ENCODE assay signal across 26 cellular contexts in genomic region chr2:34602262-34602661, GRCh38.
DNase-seq lines count a peak whose midpoint lies in the region; ATAC-seq and TF ChIP-seq lines count a peak whose summit lies in the region.
"Had no signal": no experiment of that assay in that cellular context is flagged by ENCODE, and none has a peak within 500 bp of the region (broad histone marks: within the 10 kb centered on the region; RNA-seq: fewer than 3 reads in every experiment).

No MANE protein-coding gene starts in this region.

- H3K36me3 ChIP-seq in OCI-LY3 (replicated peaks; ENCODE audit: low read depth, low read length) = no peaks in the 10 kb centered on the region
- H3K36me3 ChIP-seq: HAP-1, Peyer's patch had no signal

- no peaks in the 10 kb centered on the region for H4K20me1 ChIP-seq in OCI-LY3 (ENCODE audit: insufficient read depth, low read length)

- no peaks in the 10 kb centered on the region for H3K9me3 ChIP-seq in OCI-LY3 (ENCODE audit: insufficient read depth, low read length)
- H3K9me3 ChIP-seq: HAP-1, Peyer's patch had no signal

- H3K4me3 Mint-ChIP-seq in activated T-helper 2 cell treated with anti-CD3 and anti-CD28 coated beads, Interferon-gamma antibody, Interleukin-2, Interleukin-4, amounts not matched to agents 10 μg/mL and 5 μg/mL and 100 μg/mL, durations not matched to agents 14 hours and 24 hours and 36 hours (ENCODE audit: low read depth) = no peak overlapping the region
- H3K4me3 Mint-ChIP-seq in activated T-cell treated with anti-CD3 and anti-CD28 coated beads, Interleukin-2, amount 50 U/mL, for 4 hours = no peak overlapping the region

- no peak for TF ChIP-seq CTCF in OCI-LY3 (IDR thresholded peaks at IDR 0.05; ENCODE audit: low read depth, low read length)
- no peak for TF ChIP-seq CTCF in RWPE1 (conservative IDR thresholded peaks at IDR 0.05; ENCODE audit: low read depth)

- no peaks in the 10 kb centered on the region for H3K27me3 Mint-ChIP-seq in activated T-helper 2 cell treated with anti-CD3 and anti-CD28 coated beads, Interferon-gamma antibody, Interleukin-2, Interleukin-4, amounts not matched to agents 10 μg/mL and 5 μg/mL and 100 μg/mL, durations not matched to agents 14 hours and 24 hours and 36 hours (ENCODE audit: low read depth)
- H3K27me3 Mint-ChIP-seq in activated T-cell treated with anti-CD3 and anti-CD28 coated beads, Interleukin-2, amount 50 U/mL, for 4 hours (ENCODE audit: low read depth) = no peaks in the 10 kb centered on the region

- H3K27me3 ChIP-seq in OCI-LY3 (ENCODE audit: low read depth, low read length) = no peaks in the 10 kb centered on the region
- H3K27me3 ChIP-seq: Peyer's patch had no signal

- no peak overlapping the region for H3K9ac ChIP-seq in OCI-LY3 (ENCODE audit: low read length)

- DNase-seq in activated T-helper 2 cell treated with anti-CD3 and anti-CD28 coated beads, Interferon-gamma antibody, Interleukin-2, Interleukin-4, amounts not matched to agents 10 μg/mL and 5 μg/mL and 100 μg/mL, durations not matched to agents 14 hours and 24 hours and 36 hours (ENCODE audit: low spot score) = no peak
- DNase-seq in A172 (ENCODE audit: low spot score) (no peak), RWPE1 (ENCODE audit: low spot score) (no peak)
- no peak for DNase-seq in activated T-cell treated with anti-CD3 and anti-CD28 coated beads, Interleukin-2, amount 50 U/mL, for 4 hours
- DNase-seq: Calu3, DMS153, DND-41, GOT3, Kasumi-1, NCI-H1048, NCI-H1417, NCI-H1694, NCI-H2029 treated with DMSO at 0.1 percent for 48 hours, NCI-H524, NCI-H774, OCI-M1, Peyer's patch, SIG-M5, T-helper 9 cell had no signal

- peaks cover 9% of the 10 kb centered on the region for H3K4me1 ChIP-seq in OCI-LY3 (ENCODE audit: low read length)
- H3K4me1 ChIP-seq: HAP-1, Peyer's patch had no signal

- H3K27ac ChIP-seq in OCI-LY3 (ENCODE audit: low read length) (no peak overlapping the region), RWPE1 (no peak overlapping the region)
- H3K27ac ChIP-seq: Peyer's patch, SK-N-MC had no signal

- H3K36me3 Mint-ChIP-seq in activated T-helper 2 cell treated with anti-CD3 and anti-CD28 coated beads, Interferon-gamma antibody, Interleukin-2, Interleukin-4, amounts not matched to agents 10 μg/mL and 5 μg/mL and 100 μg/mL, durations not matched to agents 14 hours and 24 hours and 36 hours (ENCODE audit: low read depth) = no peaks in the 10 kb centered on the region
- no peaks in the 10 kb centered on the region for H3K36me3 Mint-ChIP-seq in activated T-cell treated with anti-CD3 and anti-CD28 coated beads, Interleukin-2, amount 50 U/mL, for 4 hours (ENCODE audit: insufficient read depth)

- CTCF ChIA-PET in RWPE1 (lab: Yijun Ruan, JAX) = interaction anchor here (0.9 kb wide), 1 partner anchor 980 kb away, joined by 3 read pairs; no protein-coding TSS in a partner anchor

- intact Hi-C loops in activated T-helper 2 cell treated with anti-CD3 and anti-CD28 coated beads, Interferon-gamma antibody, Interleukin-2, Interleukin-4, amounts not matched to agents 10 μg/mL and 5 μg/mL and 100 μg/mL, durations not matched to agents 14 hours and 24 hours and 36 hours (cut with micrococcal nuclease) = no loop called here

- no peak overlapping the region for H3K27ac Mint-ChIP-seq in activated T-helper 2 cell treated with anti-CD3 and anti-CD28 coated beads, Interferon-gamma antibody, Interleukin-2, Interleukin-4, amounts not matched to agents 10 μg/mL and 5 μg/mL and 100 μg/mL, durations not matched to agents 14 hours and 24 hours and 36 hours

- H3K79me2 ChIP-seq in OCI-LY3 (ENCODE audit: low read length) = no peaks in the 10 kb centered on the region

- ATAC-seq in GM18867 (IDR thresholded peaks at IDR 0.05; ENCODE audit: unreplicated experiment) (peak; percentile 84), GM18907 (IDR thresholded peaks at IDR 0.05; ENCODE audit: unreplicated experiment) (peak; percentile 68), HG03159 (IDR thresholded peaks at IDR 0.05; ENCODE audit: unreplicated experiment) (peak; percentile 55)
- no peak for ATAC-seq in activated T-cell treated with anti-CD3 and anti-CD28 coated beads, Interleukin-2, amount 50 U/mL, for 4 hours
- ATAC-seq: K562 had no signal

- POLR2A ChIA-PET in RWPE1 (lab: Yijun Ruan, JAX; ENCODE audit: low non-redundant PET) = no interaction called here

- H3K4me3 ChIP-seq in OCI-LY3 (ENCODE audit: low read length) = no peak overlapping the region
- H3K4me3 ChIP-seq: HAP-1, K562, Peyer's patch, SK-N-MC had no signal

- peak overlapping the region; percentile 43 for H3K4me2 ChIP-seq in OCI-LY3 (ENCODE audit: low read length)

- peaks cover 15% of the 10 kb centered on the region for H3K9me3 Mint-ChIP-seq in activated T-helper 2 cell treated with anti-CD3 and anti-CD28 coated beads, Interferon-gamma antibody, Interleukin-2, Interleukin-4, amounts not matched to agents 10 μg/mL and 5 μg/mL and 100 μg/mL, durations not matched to agents 14 hours and 24 hours and 36 hours
- H3K9me3 Mint-ChIP-seq in activated T-cell treated with anti-CD3 and anti-CD28 coated beads, Interleukin-2, amount 50 U/mL, for 4 hours = no peaks in the 10 kb centered on the region

- no peaks in the 10 kb centered on the region for H3K4me1 Mint-ChIP-seq in activated T-helper 2 cell treated with anti-CD3 and anti-CD28 coated beads, Interferon-gamma antibody, Interleukin-2, Interleukin-4, amounts not matched to agents 10 μg/mL and 5 μg/mL and 100 μg/mL, durations not matched to agents 14 hours and 24 hours and 36 hours (ENCODE audit: low read depth)
- H3K4me1 Mint-ChIP-seq in activated T-cell treated with anti-CD3 and anti-CD28 coated beads, Interleukin-2, amount 50 U/mL, for 4 hours (ENCODE audit: low read depth) = no peaks in the 10 kb centered on the region

- no peak overlapping the region for H2AFZ ChIP-seq in OCI-LY3 (ENCODE audit: low read depth, low read length)

Comparison
In these comparisons a context has a peak if more than half of its experiments do, and no peak if none do; other contexts are left out.
1. ATAC-seq: peak in GM18867 (single experiment), GM18907 (single experiment) and HG03159 (single experiment); none in activated T-cell treated with anti-CD3 and anti-CD28 coated beads, Interleukin-2, amount 50 U/mL, for 4 hours (0 of 2).